In genomic region chr7:47381132-47381495, GRCh38 we compare ENCODE assay signal across 16 cellular contexts.
DNase-seq lines count a peak whose midpoint lies in the region; ATAC-seq, FAIRE-seq and TF ChIP-seq lines count a peak whose summit lies in the region.
"Had no signal": no experiment of that assay in that cellular context is flagged by ENCODE, and none has a peak within 500 bp of the region (broad histone marks: within the 10 kb centered on the region; RNA-seq: fewer than 3 reads in every experiment).

No MANE protein-coding gene starts in this region.

- ATAC-seq in HepG2 (peak; percentile 45), right lobe of liver (no peak), GM18519 (IDR thresholded peaks at IDR 0.05; ENCODE audit: low FRiP score, unreplicated experiment) (no peak)

- H3K27me3 ChIP-seq in HepG2 (ENCODE audit: control insufficient read depth in 1 of 2, insufficient read depth in 2 of 2, low read length in 2 of 2) (no peaks in the 10 kb centered on the region), right lobe of liver (no peaks in the 10 kb centered on the region), ectodermal cell (ENCODE audit: control insufficient read depth, insufficient read depth, low read length, poor library complexity, severe bottlenecking) (no peaks in the 10 kb centered on the region)
- H3K27me3 ChIP-seq in effector memory CD4-positive, alpha-beta T cell (replicated peaks; ENCODE audit: control insufficient read depth, insufficient read depth, low read length, poor library complexity, severe bottlenecking) = no peaks in the 10 kb centered on the region

- TF ChIP-seq CTCF in HepG2 (CRISPR knock-in tag; IDR thresholded peaks at IDR 0.05) = no peak
- no peak for TF ChIP-seq CTCF in right lobe of liver (IDR thresholded peaks at IDR 0.05)
- no peak for TF ChIP-seq CTCF in neural crest cell (conservative IDR thresholded peaks at IDR 0.05)

- no peak for DNase-seq in HepG2 (ENCODE audit: low spot score)
- no peak for DNase-seq in right lobe of liver
- DNase-seq in neural crest cell (ENCODE audit: low read depth, low spot score) = no peak
- DNase-seq in urothelium cell line (ENCODE audit: low spot score) = no peak
- DNase-seq in activated naive CD4-positive, alpha-beta T cell (lab: John Stamatoyannopoulos, UW) = no peak
- DNase-seq in effector memory CD4-positive, alpha-beta T cell = no peak
- DNase-seq: activated CD4-positive, alpha-beta T cell treated with anti-CD3 and anti-CD28 coated beads for 1 hour; GF-D8; midbrain; SHP77 had no signal

- H3K27ac Mint-ChIP-seq in neural crest cell (ENCODE audit: unreplicated experiment) = peak overlapping the region; percentile 93
- H3K27ac Mint-ChIP-seq: activated naive CD8-positive, alpha-beta T cell; T-helper 2 cell treated with Interferon-gamma antibody and Interleukin-4, amounts not matched to agents 5 μg/mL and 100 μg/mL, for 36 hours had no signal

- no peaks in the 10 kb centered on the region for H3K9me3 Mint-ChIP-seq in neural crest cell
- H3K9me3 Mint-ChIP-seq: central memory CD8-positive, alpha-beta T cell; T-helper 2 cell treated with Interferon-gamma antibody and Interleukin-4, amounts not matched to agents 5 μg/mL and 100 μg/mL, for 36 hours had no signal

- no peak overlapping the region for H3K4me3 Mint-ChIP-seq in neural crest cell
- H3K4me3 Mint-ChIP-seq: activated naive CD8-positive, alpha-beta T cell; central memory CD8-positive, alpha-beta T cell; T-helper 2 cell treated with Interferon-gamma antibody and Interleukin-4, amounts not matched to agents 5 μg/mL and 100 μg/mL, for 36 hours had no signal

- no peak overlapping the region for H3K4me3 ChIP-seq in HepG2 (replicated peaks in 1 of 3; ENCODE audit: insufficient read depth in 1 of 3, low read depth in 2 of 3, low read length in 3 of 3)
- H3K4me3 ChIP-seq in right lobe of liver = no peak overlapping the region
- no peak overlapping the region for H3K4me3 ChIP-seq in ectodermal cell (ENCODE audit: insufficient read depth, low read depth, low read length)
- H3K4me3 ChIP-seq in effector memory CD4-positive, alpha-beta T cell (ENCODE audit: insufficient read depth, low read depth, low read length, poor library complexity, severe bottlenecking) = no peak overlapping the region

- H3K9ac ChIP-seq in HepG2 (ENCODE audit: insufficient read depth, low read depth, low read length) = no peak overlapping the region; the same call in 1 of the 2 replicates

- no TSS peak for BruUV-seq in HepG2 (replicated peaks; lab: Mats Ljungman, UMichigan)

- peaks cover 59% of the 10 kb centered on the region for H3K4me1 ChIP-seq in HepG2 (ENCODE audit: insufficient read depth, low read length)
- H3K4me1 ChIP-seq in right lobe of liver = peaks cover 0 to 4% (median 0%) of the 10 kb centered on the region in 4 donors
- H3K4me1 ChIP-seq in ectodermal cell (ENCODE audit: control insufficient read depth, insufficient read depth, low read length) = peaks cover 46% of the 10 kb centered on the region
- H3K4me1 ChIP-seq in effector memory CD4-positive, alpha-beta T cell (ENCODE audit: control insufficient read depth, insufficient read depth, low read length, poor library complexity, severe bottlenecking) = no peaks in the 10 kb centered on the region

- in situ Hi-C loops in HepG2 (cut with HindIII; ENCODE audit: extremely low pct_ligation_motif_present, low pct_unique_long_range_greater_than_20kb) = no loop called here

- H4K20me1 ChIP-seq in HepG2 (ENCODE audit: insufficient read depth, low read length) = peaks cover 58% of the 10 kb centered on the region

- CTCF ChIA-PET in HepG2 (lab: Yijun Ruan, JAX; ENCODE audit: low intra/inter-chr PET ratio, low total read pairs) = no interaction called here

- peaks cover 10% of the 10 kb centered on the region for H3K79me2 ChIP-seq in HepG2 (ENCODE audit: insufficient read depth, low read length)

- no peak for TF ChIP-seq RAD21 in HepG2 (CRISPR knock-in tag; IDR thresholded peaks at IDR 0.05)

- peaks cover 35% of the 10 kb centered on the region for H3K4me1 Mint-ChIP-seq in neural crest cell
- H3K4me1 Mint-ChIP-seq: central memory CD8-positive, alpha-beta T cell had no signal

- WGBS in HepG2 (ENCODE audit: low lambda C conversion rate) = 62% methylated on average over 6 of the region's 6 CpGs
- WGBS in right lobe of liver (ENCODE audit: insufficient coverage, low coverage, low lambda C conversion rate, missing lambda C conversion rate) = 79% methylated on average over 5 of the region's 6 CpGs
- 71 to 76% methylated on average over 6 of the region's 6 CpGs for WGBS in ectodermal cell, 2 experiments

- no peak for TF ChIP-seq EP300 in HepG2 (IDR thresholded peaks at IDR 0.05; ENCODE audit: low read depth in 2 of 2, low read length in 2 of 2)
- TF ChIP-seq EP300 in HepG2 (CRISPR knock-in tag; IDR thresholded peaks at IDR 0.05; ENCODE audit: borderline replicate concordance) = no peak

- peaks cover 3% of the 10 kb centered on the region for H3K27me3 Mint-ChIP-seq in neural crest cell (ENCODE audit: low read depth)

- FAIRE-seq in HepG2 (lab: Jason Lieb, UNC) (no peak), urothelium cell line (lab: Jason Lieb, UNC) (peak; percentile 66)

- H3K4me2 ChIP-seq in HepG2 (ENCODE audit: low read depth, low read length) = peak overlapping the region; percentile 29; the same call in 1 of the 2 replicates

- intact Hi-C loops in HepG2 (cut with micrococcal nuclease; ENCODE audit: unreplicated experiment) = loop anchor here (10.0 kb wide), 1 partner anchor 116 kb away; no protein-coding TSS in a partner anchor
- intact Hi-C loops in right lobe of liver (cut with DNase I) = no loop called here

- H3K9me3 ChIP-seq in HepG2 (ENCODE audit: low read length) = no peaks in the 10 kb centered on the region
- H3K9me3 ChIP-seq in right lobe of liver = no peaks in the 10 kb centered on the region
- H3K9me3 ChIP-seq in ectodermal cell (ENCODE audit: control insufficient read depth, low read length) = no peaks in the 10 kb centered on the region
- no peaks in the 10 kb centered on the region for H3K9me3 ChIP-seq in effector memory CD4-positive, alpha-beta T cell (ENCODE audit: control insufficient read depth, low read length)

- TF ChIP-seq POLR2A in HepG2 (IDR thresholded peaks at IDR 0.05; ENCODE audit: insufficient read depth in 1 of 2, low read depth in 2 of 2, low read length in 2 of 2) (no peak), right lobe of liver (IDR thresholded peaks at IDR 0.05) (no peak)

- H3K36me3 ChIP-seq in HepG2 (replicated peaks in 1 of 2; ENCODE audit: control insufficient read depth in 1 of 2, insufficient read depth in 2 of 2, low read length in 2 of 2) = peaks cover 26 to 88% of the 10 kb centered on the region in 2 experiments
- H3K36me3 ChIP-seq in right lobe of liver = peaks cover 0 to 6% (median 2%) of the 10 kb centered on the region in 4 donors
- no peaks in the 10 kb centered on the region for H3K36me3 ChIP-seq in ectodermal cell (ENCODE audit: control insufficient read depth, insufficient read depth, low read length)
- no peaks in the 10 kb centered on the region for H3K36me3 ChIP-seq in effector memory CD4-positive, alpha-beta T cell (ENCODE audit: control insufficient read depth, insufficient read depth, low read length)

- H3K27ac ChIP-seq in HepG2 (ENCODE audit: extremely low read length, insufficient read depth, low read length) (peak overlapping the region; percentile 48), right lobe of liver (no peak overlapping the region), ectodermal cell (ENCODE audit: insufficient read depth, low read depth, low read length, poor library complexity, severe bottlenecking) (peak overlapping the region; percentile 84)
- no peak overlapping the region for H3K27ac ChIP-seq in effector memory CD4-positive, alpha-beta T cell (ENCODE audit: insufficient read depth, low read length, poor library complexity, severe bottlenecking)
- H3K27ac ChIP-seq: foreskin keratinocyte had no signal

- H3K36me3 Mint-ChIP-seq in neural crest cell (ENCODE audit: low read depth) = no peaks in the 10 kb centered on the region
- H3K36me3 Mint-ChIP-seq: activated naive CD8-positive, alpha-beta T cell had no signal

- POLR2A ChIA-PET in HepG2 (lab: Yijun Ruan, JAX) = no interaction called here

- no peak overlapping the region for H2AFZ ChIP-seq in HepG2 (ENCODE audit: low read length)

TF ChIP-seq in HepG2, 621 proteins besides CTCF, POLR2A, EP300 and RAD21:
- TF ChIP-seq XRCC5 (optimal IDR thresholded peaks at IDR 0.05; ENCODE audit: low read length) (peak; percentile 10), TCF7 (IDR thresholded peaks at IDR 0.05; ENCODE audit: low read depth) (no peak)

Comparison
In these comparisons a context has a peak if more than half of its experiments do, and no peak if none do; other contexts are left out.
1. H3K27ac ChIP-seq: peak in HepG2 (single experiment) and ectodermal cell (single experiment); none in right lobe of liver (0 of 3) and effector memory CD4-positive, alpha-beta T cell (single experiment).